21 cellular contexts compared by ENCODE assay signal in the genomic region with DNA sequence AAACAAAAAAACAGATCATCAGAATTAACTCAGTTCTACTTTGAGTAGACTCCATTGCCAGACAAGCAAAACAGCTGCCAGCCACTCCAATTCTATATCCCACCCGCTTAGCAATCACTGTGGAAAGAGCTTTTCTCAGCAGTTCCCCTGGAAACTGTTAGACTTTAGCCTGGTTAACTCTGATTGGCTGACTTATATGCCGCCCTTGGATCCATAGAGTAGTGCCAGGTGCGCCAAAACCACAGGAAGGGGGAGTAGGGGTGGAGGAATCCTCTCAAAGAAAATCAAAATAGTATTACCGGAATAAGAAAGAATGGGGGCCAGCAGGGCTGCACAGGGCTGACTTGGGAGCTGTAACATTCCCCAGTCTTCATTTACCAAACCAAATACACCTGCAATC. TPM values are rescaled to one million over a fixed set of nuclear protein-coding genes. Genes with fewer than 3 reads are reported as not detected.
DNase-seq lines count a peak whose midpoint lies in the region; FAIRE-seq and TF ChIP-seq lines count a peak whose summit lies in the region.
"Had no signal": no experiment of that assay in that cellular context is flagged by ENCODE, and none has a peak within 500 bp of the region (broad histone marks: within the 10 kb centered on the region; RNA-seq: fewer than 3 reads in every experiment).

No MANE protein-coding gene starts in this region.

- H3K4me3 ChIP-seq in coronary artery, result no peak overlapping the region
- H3K4me3 ChIP-seq: heart right ventricle, left lung, upper lobe of left lung had no signal

- TF ChIP-seq CTCF in coronary artery (IDR thresholded peaks at IDR 0.05), result no peak

- no peak for FAIRE-seq in urothelium cell line (lab: Jason Lieb, UNC)
- FAIRE-seq in frontal cortex (lab: Jason Lieb, UNC), result no peak
- FAIRE-seq: A204.1, GM12891, HepG2 had no signal

- DNase-seq in NCI-H2227 (lab: John Stamatoyannopoulos, UW; ENCODE audit: unreplicated experiment), result peak; percentile 16
- DNase-seq in NCI-H2227 treated with DMSO at 0.1 percent for 48 hours (lab: John Stamatoyannopoulos, UW), result no peak
- DNase-seq in NCI-H2196 treated with DMSO at 0.1 percent for 48 hours (lab: John Stamatoyannopoulos, UW; ENCODE audit: unreplicated experiment), result peak; percentile 38
- peak; percentile 62 to 72 for DNase-seq in SHP77 (lab: John Stamatoyannopoulos, UW)
- DNase-seq in urothelium cell line (ENCODE audit: low spot score), result peak; percentile 33
- DNase-seq in coronary artery (ENCODE audit: low spot score), result no peak
- no peak for DNase-seq in frontal cortex (ENCODE audit: low spot score in 2 of 2)
- DNase-seq in kidney tubule cell (ENCODE audit: low spot score), result no peak
- DNase-seq: activated CD8-positive, alpha-beta T cell treated with anti-CD3 and anti-CD28 coated beads for 36 hours; activated naive CD8-positive, alpha-beta T cell treated with anti-CD3 and anti-CD28 coated beads, Interleukin-2, amount 50 U/mL, for 24 hours; HCEC 1CT; heart right ventricle; left lung; MM.1S; OCI-M1; stimulated activated naive B cell treated with anti-CD40 and anti-IgM and Interleukin-4, amounts not matched to agents 10 μg/mL and 1 μg/mL and 100 μg/mL, for 72 hours; upper lobe of left lung had no signal

- no peak overlapping the region for H3K27ac ChIP-seq in coronary artery
- H3K27ac ChIP-seq: C4-2B, heart right ventricle, left lung, upper lobe of left lung had no signal

RNA-seq across cellular contexts. Expression of a gene that starts 5.4 kb away (rescaled TPM):
- 32.6 TPM for total RNA-seq in frontal cortex

RNA-seq across cellular contexts. Expression of a gene that starts 26.3 kb away (rescaled TPM):
- 9.4 TPM for total RNA-seq in frontal cortex

Comparison
In these comparisons a context has a peak if more than half of its experiments do, and no peak if none do; other contexts are left out.
1. DNase-seq: peak in NCI-H2227 (single experiment), NCI-H2196 treated with DMSO at 0.1 percent for 48 hours (single experiment), SHP77 (2 of 2) and urothelium cell line (single experiment); none in NCI-H2227 treated with DMSO at 0.1 percent for 48 hours (single experiment), coronary artery (single experiment), frontal cortex (0 of 2) and kidney tubule cell (single experiment).